In the genomic region with DNA sequence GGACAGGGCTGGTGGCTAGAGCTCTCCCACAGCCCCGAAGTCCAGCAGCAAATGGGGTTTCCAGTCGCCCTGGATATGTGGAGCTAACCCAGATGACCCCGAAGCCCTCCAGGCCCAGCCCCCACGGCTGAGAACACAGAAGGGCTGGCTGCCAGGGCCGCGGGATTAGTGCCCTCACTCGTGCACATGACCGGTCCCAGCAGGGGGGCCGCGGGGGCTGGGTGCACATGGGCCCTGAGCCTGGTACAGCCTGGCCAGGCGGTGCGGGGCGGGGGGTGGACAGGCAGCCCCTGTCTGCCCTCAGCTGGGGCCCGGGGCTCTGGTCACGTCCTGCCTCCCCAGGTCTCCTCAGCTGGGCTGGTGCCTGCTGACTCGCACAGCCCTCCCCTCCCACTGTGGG, we compare ENCODE assay signal across 6 cellular contexts. TPM values are rescaled to one million over a fixed set of nuclear protein-coding genes. Genes with fewer than 3 reads are reported as not detected.
DNase-seq lines count a peak whose midpoint lies in the region; ATAC-seq and TF ChIP-seq lines count a peak whose summit lies in the region.

No MANE protein-coding gene starts in this region.

- DNase-seq in HK-2 (ENCODE audit: unreplicated experiment) (peak; percentile 40), anterior cingulate cortex (lab: John Stamatoyannopoulos, UW) (peak in 55 of 58 donors; percentile 22 to 97 (median 82)), mucosa of descending colon (peak in 2 of 3 donors; percentile 43 to 62), COLO829 (ENCODE audit: low spot score) (no peak), GM13976 (ENCODE audit: low spot score) (no peak), MV-4-11 (lab: John Stamatoyannopoulos, UW) (no peak)

- no peaks in the 10 kb centered on the region for H3K9me3 ChIP-seq in mucosa of descending colon

- TF ChIP-seq CTCF in mucosa of descending colon (IDR thresholded peaks at IDR 0.05) = no peak
- no peak for TF ChIP-seq CTCF in GM13976 (IDR thresholded peaks at IDR 0.05; ENCODE audit: borderline replicate concordance, control extremely low read depth, extremely low read depth, insufficient read depth, missing control alignments)

- intact Hi-C loops in mucosa of descending colon (cut with DNase I, micrococcal nuclease) = no loop called here

- H3K4me3 ChIP-seq in mucosa of descending colon = no peak overlapping the region

- ATAC-seq in mucosa of descending colon = no peak

- in situ Hi-C loops in GM13976 (cut with MboI; ENCODE audit: low sequenced_read_pairs, unreplicated experiment) = no loop called here

- no peaks in the 10 kb centered on the region for H3K36me3 ChIP-seq in mucosa of descending colon (ENCODE audit: low read depth)

- peaks cover 65% of the 10 kb centered on the region for H3K4me1 ChIP-seq in mucosa of descending colon (ENCODE audit: low read depth)

RNA-seq across cellular contexts. Expression of a gene that starts 5.9 kb away (rescaled TPM):
- 10 to 100 TPM; 56.7 to 71.1 (median 64.0) TPM for total RNA-seq in mucosa of descending colon

RNA-seq across cellular contexts. Expression of a gene that starts 6.0 kb away (rescaled TPM):
- 10 to 100 TPM; 60.8 to 65.9 (median 61.7) TPM for total RNA-seq in mucosa of descending colon

RNA-seq across cellular contexts. Expression of a gene that starts 6.2 kb away (rescaled TPM):
- total RNA-seq in mucosa of descending colon = 100 to 1,000 TPM in 2 of 3 donors, 10 to 100 TPM in 1; 73.8 to 170 (median 122) TPM

RNA-seq across cellular contexts. Expression of a gene that starts 11.1 kb away (rescaled TPM):
- 10 to 100 TPM; 30.6 to 40.4 (median 40.0) TPM for total RNA-seq in mucosa of descending colon

RNA-seq across cellular contexts. Expression of a gene that starts 11.1 kb away (rescaled TPM):
- 10 to 100 TPM; 15.9 to 19.7 (median 19.0) TPM for total RNA-seq in mucosa of descending colon

Comparison
In these comparisons a context has a peak if more than half of its experiments do, and no peak if none do; other contexts are left out.
1. DNase-seq: peak in HK-2 (single experiment), anterior cingulate cortex (55 of 58) and mucosa of descending colon (2 of 3); none in COLO829 (single experiment), GM13976 (single experiment) and MV-4-11 (single experiment).